1 cellular context compared by ENCODE assay signal in genomic region chr4:117093581-117093980, GRCh38.
TF ChIP-seq lines count a peak whose summit lies in the region.

No MANE protein-coding gene starts in this region.

TF ChIP-seq in endothelial cell of umbilical vein, 7 proteins besides CTCF, POLR2A, EP300 and RAD21 (continued from another document):
- TF ChIP-seq FOS (IDR thresholded peaks at IDR 0.05; ENCODE audit: borderline replicate concordance, insufficient read depth, low read length) (no peak), MAX (IDR thresholded peaks at IDR 0.05; ENCODE audit: insufficient read depth, insufficient read length) (no peak), EZH2 (IDR thresholded peaks at IDR 0.05; ENCODE audit: borderline replicate concordance, low read depth, low read length, severe bottlenecking) (no peak), POLR2AphosphoS5 (IDR thresholded peaks at IDR 0.05; ENCODE audit: insufficient read depth, low read depth, low read length) (no peak), MYC (IDR thresholded peaks at IDR 0.05; ENCODE audit: low read depth, low read length) (no peak), JUN (IDR thresholded peaks at IDR 0.05; ENCODE audit: borderline replicate concordance, insufficient read depth, insufficient read length, low read depth) (no peak)
